In the genomic region with DNA sequence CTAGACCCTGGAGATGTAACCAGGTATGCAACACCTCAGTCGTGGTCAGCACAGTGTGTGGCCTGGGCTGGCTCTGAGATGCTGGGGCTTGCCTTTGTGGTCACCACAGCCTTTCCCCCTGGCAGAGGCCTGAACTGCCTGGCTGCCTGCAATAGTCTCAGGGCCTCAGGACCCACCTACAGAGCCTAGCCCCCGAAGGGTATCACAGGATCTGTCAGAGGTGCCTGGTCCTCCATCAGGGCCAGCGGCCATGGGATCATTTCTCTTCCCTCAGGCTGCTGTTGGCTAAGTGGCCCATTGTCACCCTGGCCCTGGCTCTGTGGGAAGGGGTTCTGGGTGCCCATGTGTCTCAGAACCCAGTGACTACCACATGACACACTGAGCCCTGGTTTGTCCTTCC, we compare ENCODE assay signal across 18 cellular contexts.
DNase-seq lines count a peak whose midpoint lies in the region; ATAC-seq and TF ChIP-seq lines count a peak whose summit lies in the region.
"Had no signal": no experiment of that assay in that cellular context is flagged by ENCODE, and none has a peak within 500 bp of the region (broad histone marks: within the 10 kb centered on the region; RNA-seq: fewer than 3 reads in every experiment).

No MANE protein-coding gene starts in this region.

- ATAC-seq in CD4-positive, alpha-beta T cell (ENCODE audit: poor library complexity) = no peak
- ATAC-seq in GM18873 (IDR thresholded peaks at IDR 0.05; ENCODE audit: low FRiP score, unreplicated experiment) = no peak

- H3K4me1 ChIP-seq in esophagus muscularis mucosa = no peaks in the 10 kb centered on the region
- H3K4me1 ChIP-seq in mesendoderm (ENCODE audit: control insufficient read depth, low read depth, low read length) = no peaks in the 10 kb centered on the region
- H3K4me1 ChIP-seq in trophoblast cell (ENCODE audit: control insufficient read depth in 1 of 2, insufficient read depth in 2 of 2, low read length in 2 of 2) = peaks cover 0 to 3% of the 10 kb centered on the region in 2 experiments
- H3K4me1 ChIP-seq: BLaER1 had no signal

- no peak overlapping the region for H3K23ac ChIP-seq in mesendoderm (ENCODE audit: low read length)
- no peak overlapping the region for H3K23ac ChIP-seq in trophoblast cell (ENCODE audit: low read length)

- no peak overlapping the region for H3K14ac ChIP-seq in trophoblast cell (ENCODE audit: low read length)

- no peak overlapping the region for H2BK15ac ChIP-seq in mesendoderm (replicated peaks; ENCODE audit: low read depth)

- no peak overlapping the region for H2AK5ac ChIP-seq in mesendoderm (ENCODE audit: low read length)
- peak overlapping the region; percentile 20 for H2AK5ac ChIP-seq in trophoblast cell (ENCODE audit: low read length)

- H3K79me1 ChIP-seq in mesendoderm (ENCODE audit: low read length) (no peaks in the 10 kb centered on the region), trophoblast cell (ENCODE audit: low read length) (no peaks in the 10 kb centered on the region)

- H3K27me3 Mint-ChIP-seq in CD4-positive, alpha-beta T cell = no peaks in the 10 kb centered on the region

- no peaks in the 10 kb centered on the region for H3K9me3 Mint-ChIP-seq in CD4-positive, alpha-beta T cell
- H3K9me3 Mint-ChIP-seq: CD4-positive, alpha-beta memory T cell had no signal

- H3K4me2 ChIP-seq in mesendoderm (ENCODE audit: low read length) = no peak overlapping the region
- H3K4me2 ChIP-seq in trophoblast cell (ENCODE audit: low read length) = no peak overlapping the region
- H3K4me2 ChIP-seq: BLaER1 had no signal

- no peak overlapping the region for H4K12ac ChIP-seq in trophoblast cell (ENCODE audit: low read depth, low read length)

- intact Hi-C loops in esophagus muscularis mucosa (cut with DNase I) = no loop called here
- intact Hi-C loops in CD4-positive, alpha-beta T cell (cut with DNase I, micrococcal nuclease) = no loop called here

- no peak for TF ChIP-seq EP300 in esophagus muscularis mucosa (IDR thresholded peaks at IDR 0.05)

- H3K27ac Mint-ChIP-seq in CD4-positive, alpha-beta T cell = no peak overlapping the region
- H3K27ac Mint-ChIP-seq: B cell; CD14-positive monocyte; CD4-positive, alpha-beta memory T cell had no signal

- no peaks in the 10 kb centered on the region for H3K4me1 Mint-ChIP-seq in CD4-positive, alpha-beta T cell (ENCODE audit: low read depth)
- H3K4me1 Mint-ChIP-seq: B cell; CD14-positive monocyte; CD4-positive, alpha-beta memory T cell had no signal

- H2BK12ac ChIP-seq in trophoblast cell (ENCODE audit: low read length) = peak overlapping the region; percentile 12

- H3K9ac ChIP-seq in mesendoderm (ENCODE audit: low read length) = no peak overlapping the region
- H3K9ac ChIP-seq in trophoblast cell (ENCODE audit: low read length) = no peak overlapping the region
- H3K9ac ChIP-seq: BLaER1 had no signal

- H3K79me2 ChIP-seq in mesendoderm (ENCODE audit: control insufficient read depth, insufficient read depth, low read length) (no peaks in the 10 kb centered on the region), trophoblast cell (ENCODE audit: control insufficient read depth, insufficient read depth, low read length, poor library complexity) (no peaks in the 10 kb centered on the region)

- H3K36me3 ChIP-seq in esophagus muscularis mucosa = no peaks in the 10 kb centered on the region
- H3K36me3 ChIP-seq in mesendoderm (ENCODE audit: control insufficient read depth, insufficient read depth, low read length) = no peaks in the 10 kb centered on the region
- H3K36me3 ChIP-seq in trophoblast cell (ENCODE audit: control insufficient read depth in 1 of 2, insufficient read depth in 2 of 2, low read length in 2 of 2) = no peaks in the 10 kb centered on the region
- H3K36me3 ChIP-seq: BLaER1 had no signal

- CTCF ChIA-PET in CD4-positive, alpha-beta T cell (lab: Charles Lee) = no interaction called here

- peak overlapping the region; percentile 3 for H4K91ac ChIP-seq in trophoblast cell (ENCODE audit: low read depth, low read length)

- TF ChIP-seq POLR2A in esophagus muscularis mucosa (IDR thresholded peaks at IDR 0.05; ENCODE audit: low read depth) = no peak

- no peak overlapping the region for H2AFZ ChIP-seq in trophoblast cell (ENCODE audit: insufficient read depth, low read length, poor library complexity)

- peak overlapping the region; percentile 20 for H3K56ac ChIP-seq in mesendoderm (ENCODE audit: low read length)

- no peak overlapping the region for H3K4ac ChIP-seq in mesendoderm (ENCODE audit: low read depth, low read length)
- no peak overlapping the region for H3K4ac ChIP-seq in trophoblast cell (ENCODE audit: low read depth, low read length)

- H3K4me3 Mint-ChIP-seq in CD4-positive, alpha-beta T cell = no peak overlapping the region
- H3K4me3 Mint-ChIP-seq: B cell; CD14-positive monocyte; CD4-positive, alpha-beta memory T cell had no signal

- H3K9me3 ChIP-seq in esophagus muscularis mucosa (no peaks in the 10 kb centered on the region), trophoblast cell (ENCODE audit: insufficient read depth, low read depth, low read length) (no peaks in the 10 kb centered on the region)
- H3K9me3 ChIP-seq in CD4-positive, alpha-beta T cell (ENCODE audit: control insufficient read depth, low read length) = no peaks in the 10 kb centered on the region
- H3K9me3 ChIP-seq: BLaER1 had no signal

- H3K27me3 ChIP-seq in esophagus muscularis mucosa (peaks cover 0 to under 1% (median 0%) of the 10 kb centered on the region in 4 donors), mesendoderm (ENCODE audit: insufficient read depth, low read length, poor library complexity) (no peaks in the 10 kb centered on the region), trophoblast cell (ENCODE audit: insufficient read depth, low read length) (no peaks in the 10 kb centered on the region)
- H3K27me3 ChIP-seq in CD4-positive, alpha-beta T cell (ENCODE audit: control insufficient read depth, insufficient read depth, low read length) = no peaks in the 10 kb centered on the region
- H3K27me3 ChIP-seq: BLaER1 had no signal

- whole genome bisulfite sequencing in esophagus muscularis mucosa = 100% methylated on average over 1 of the region's 3 CpGs
- no CpG with 5 or more reads among the region's 3 CpGs for WGBS in mesendoderm (ENCODE audit: extremely low coverage, insufficient coverage, low lambda C conversion rate)
- WGBS in trophoblast cell (ENCODE audit: extremely low coverage, insufficient coverage, insufficient read length) = no CpG with 5 or more reads among the region's 3 CpGs

- H3K4me3 ChIP-seq in esophagus muscularis mucosa = no peak overlapping the region
- no peak overlapping the region for H3K4me3 ChIP-seq in mesendoderm (ENCODE audit: low read length)
- H3K4me3 ChIP-seq in trophoblast cell (ENCODE audit: low read depth, low read length) = no peak overlapping the region
- H3K4me3 ChIP-seq: BLaER1 had no signal

- POLR2A ChIA-PET in CD4-positive, alpha-beta T cell (lab: Charles Lee) = no interaction called here

- H2BK5ac ChIP-seq in mesendoderm (ENCODE audit: low read length) = no peak overlapping the region
- H2BK5ac ChIP-seq in trophoblast cell (ENCODE audit: low read depth, low read length, poor library complexity) = no peak overlapping the region

- H3K18ac ChIP-seq in mesendoderm (ENCODE audit: low read length) (no peak overlapping the region), trophoblast cell (ENCODE audit: low read length) (no peak overlapping the region)

- H2BK120ac ChIP-seq in mesendoderm (ENCODE audit: low read depth, low read length) (no peak overlapping the region), trophoblast cell (ENCODE audit: insufficient read depth, low read length, poor library complexity) (no peak overlapping the region)

- H4K5ac ChIP-seq in mesendoderm (ENCODE audit: low read length) = no peak overlapping the region

- no peak for TF ChIP-seq CTCF in esophagus muscularis mucosa (IDR thresholded peaks at IDR 0.05)
- no peak for TF ChIP-seq CTCF in CD4-positive, alpha-beta T cell (IDR thresholded peaks at IDR 0.05)

- no peak overlapping the region for H3K27ac ChIP-seq in esophagus muscularis mucosa (replicated peaks in 1 of 4)
- H3K27ac ChIP-seq in mesendoderm (ENCODE audit: low read depth, low read length) = no peak overlapping the region
- H3K27ac ChIP-seq in trophoblast cell (ENCODE audit: low read depth, low read length) = no peak overlapping the region
- H3K27ac ChIP-seq in CD4-positive, alpha-beta T cell (ENCODE audit: low read depth, low read length) = no peak overlapping the region
- H3K27ac ChIP-seq: BLaER1 had no signal

- H4K8ac ChIP-seq in mesendoderm (ENCODE audit: low read depth, low read length) = no peak overlapping the region
- no peak overlapping the region for H4K8ac ChIP-seq in trophoblast cell (ENCODE audit: low read depth, low read length)

- peak; percentile 86 for DNase-seq in esophagus muscularis mucosa (ENCODE audit: extremely low spot score)
- DNase-seq in mesendoderm = no peak
- DNase-seq in trophoblast cell = no peak
- DNase-seq in CD4-positive, alpha-beta T cell = no peak
- no peak for DNase-seq in A172 (ENCODE audit: low spot score)
- DNase-seq: Calu3; CD4-positive, alpha-beta memory T cell; COR-L47; DMS53; DMS79 treated with DMSO at 0.1 percent for 48 hours; GF-D8; GOT3; H7; HCEC 1CT had no signal

- no peaks in the 10 kb centered on the region for H3K36me3 Mint-ChIP-seq in CD4-positive, alpha-beta T cell (ENCODE audit: low read depth)
- H3K36me3 Mint-ChIP-seq: CD14-positive monocyte; CD4-positive, alpha-beta memory T cell had no signal
